In the genomic region with DNA sequence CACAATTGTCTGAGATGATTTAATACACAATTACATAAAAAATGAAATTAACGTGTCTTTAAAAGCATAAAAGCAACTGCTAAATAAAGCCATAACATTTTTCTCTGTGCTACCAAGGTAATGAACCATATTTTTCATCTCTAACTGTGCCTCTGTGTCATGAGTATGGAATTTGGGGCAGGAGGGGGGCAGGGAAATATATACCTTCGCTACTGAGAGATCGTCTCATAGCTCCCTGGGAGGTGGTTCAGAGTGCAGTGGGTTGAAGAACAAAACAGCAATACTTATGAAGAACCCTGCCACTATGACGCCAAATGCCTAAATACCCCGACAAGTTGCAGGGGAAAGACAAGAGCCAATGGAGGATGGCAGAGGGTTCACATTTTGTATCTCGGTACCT, we compare ENCODE assay signal across 26 cellular contexts.
"Had no signal": no experiment of that assay in that cellular context is flagged by ENCODE, and none has a peak within 500 bp of the region (broad histone marks: within the 10 kb centered on the region; RNA-seq: fewer than 3 reads in every experiment).

No MANE protein-coding gene starts in this region.

- H3K27me3 ChIP-seq: esophagus squamous epithelium, heart right ventricle, neutrophil, ovary, transverse colon, vagina had no signal

- H3K36me3 Mint-ChIP-seq: activated naive CD4-positive, alpha-beta T cell treated with anti-CD3 and anti-CD28 coated beads, Interleukin-2, amount 50 U/mL, for 24 hours; natural killer cell treated with Interleukin-12 subunit alpha and Interleukin-12 subunit beta and Interleukin-15 and Interleukin-18, amount 100 ng/mL, for 72 hours; stimulated activated naive B cell treated with anti-CD40 and anti-IgM and Interleukin-4, amounts not matched to agents 10 μg/mL and 1 μg/mL and 100 μg/mL, for 72 hours had no signal

- FAIRE-seq: bronchial epithelial cell, TTC549 had no signal

- H3K4me3 ChIP-seq: esophagus squamous epithelium, heart right ventricle, left ventricle myocardium inferior, ovary, psoas muscle, skin epidermis, transverse colon, vagina had no signal

- ATAC-seq: activated CD8-positive, alpha-beta T cell treated with anti-CD3 and anti-CD28 coated beads, Interleukin-2, amount 10 ng/mL, durations not matched to agents 7 days and 5 days; heart right ventricle; natural killer cell treated with Interleukin-12 subunit alpha and Interleukin-12 subunit beta and Interleukin-15 and Interleukin-18, amount 100 ng/mL, for 72 hours; psoas muscle; right cardiac atrium; stimulated activated naive B cell treated with anti-CD40 and anti-IgM and Interleukin-4, amounts not matched to agents 10 μg/mL and 1 μg/mL and 100 μg/mL, for 72 hours had no signal

- H3K4me3 Mint-ChIP-seq: activated CD8-positive, alpha-beta T cell treated with anti-CD3 and anti-CD28 coated beads, Interleukin-2, amount 10 ng/mL, durations not matched to agents 7 days and 5 days; activated naive CD4-positive, alpha-beta T cell treated with anti-CD3 and anti-CD28 coated beads, Interleukin-2, amount 50 U/mL, for 24 hours; endodermal cell; natural killer cell treated with Interleukin-12 subunit alpha and Interleukin-12 subunit beta and Interleukin-15 and Interleukin-18, amount 100 ng/mL, for 72 hours; stimulated activated naive B cell treated with anti-CD40 and anti-IgM and Interleukin-4, amounts not matched to agents 10 μg/mL and 1 μg/mL and 100 μg/mL, for 72 hours had no signal

- H3K27ac Mint-ChIP-seq: activated CD8-positive, alpha-beta T cell treated with anti-CD3 and anti-CD28 coated beads, Interleukin-2, amount 10 ng/mL, durations not matched to agents 7 days and 5 days; activated naive CD4-positive, alpha-beta T cell treated with anti-CD3 and anti-CD28 coated beads, Interleukin-2, amount 50 U/mL, for 24 hours; endodermal cell; natural killer cell treated with Interleukin-12 subunit alpha and Interleukin-12 subunit beta and Interleukin-15 and Interleukin-18, amount 100 ng/mL, for 72 hours; stimulated activated naive B cell treated with anti-CD40 and anti-IgM and Interleukin-4, amounts not matched to agents 10 μg/mL and 1 μg/mL and 100 μg/mL, for 72 hours had no signal

- DNase-seq: activated CD4-positive, alpha-beta T cell treated with anti-CD3 and anti-CD28 coated beads, Interleukin-2, amount 50 U/mL, for 1 hour; activated CD4-positive, CD25-positive, alpha-beta regulatory T cell treated with anti-CD3 and anti-CD28 coated beads, Interleukin-2, amount 50 U/mL, for 72 hours; activated CD8-positive, alpha-beta T cell treated with anti-CD3 and anti-CD28 coated beads, Interleukin-2, amount 10 ng/mL, durations not matched to agents 7 days and 5 days; activated gamma-delta T cell treated with Interleukin-2 at 50 U/mL for 16 hours; aorta; cerebellar nuclear complex; cortex of kidney; endodermal cell; esophagus squamous epithelium; heart right ventricle; left ventricle myocardium inferior; ovary; psoas muscle; right cardiac atrium; stimulated activated CD4-positive, alpha-beta T cell treated with anti-CD3 and anti-CD28 coated beads, Interleukin-15, amount 100 ng/mL, for 24 hours; stimulated activated naive B cell treated with anti-CD40 and anti-IgM and Interleukin-4, amounts not matched to agents 10 μg/mL and 1 μg/mL and 100 μg/mL, for 72 hours; T-helper 1 cell; transverse colon; WERI-Rb-1 had no signal

- H3K4me1 Mint-ChIP-seq: activated naive CD4-positive, alpha-beta T cell treated with anti-CD3 and anti-CD28 coated beads, Interleukin-2, amount 50 U/mL, for 24 hours; endodermal cell; stimulated activated naive B cell treated with anti-CD40 and anti-IgM and Interleukin-4, amounts not matched to agents 10 μg/mL and 1 μg/mL and 100 μg/mL, for 72 hours had no signal

- H3K27me3 Mint-ChIP-seq: activated naive CD4-positive, alpha-beta T cell treated with anti-CD3 and anti-CD28 coated beads, Interleukin-2, amount 50 U/mL, for 24 hours; natural killer cell treated with Interleukin-12 subunit alpha and Interleukin-12 subunit beta and Interleukin-15 and Interleukin-18, amount 100 ng/mL, for 72 hours; stimulated activated naive B cell treated with anti-CD40 and anti-IgM and Interleukin-4, amounts not matched to agents 10 μg/mL and 1 μg/mL and 100 μg/mL, for 72 hours had no signal

- H3K4me1 ChIP-seq: esophagus squamous epithelium, heart right ventricle, left ventricle myocardium inferior, psoas muscle, transverse colon, vagina had no signal

- H3K36me3 ChIP-seq: esophagus squamous epithelium, heart right ventricle, left ventricle myocardium inferior, neutrophil, ovary, transverse colon, vagina, WERI-Rb-1 had no signal

- H3K9me3 ChIP-seq: esophagus squamous epithelium, heart right ventricle, left ventricle myocardium inferior, neutrophil, ovary, psoas muscle, transverse colon, vagina had no signal

- H3K9me3 Mint-ChIP-seq: activated naive CD4-positive, alpha-beta T cell treated with anti-CD3 and anti-CD28 coated beads, Interleukin-2, amount 50 U/mL, for 24 hours; endodermal cell had no signal

- H3K27ac ChIP-seq: esophagus squamous epithelium, heart right ventricle, left ventricle myocardium inferior, neutrophil, ovary, psoas muscle, skin epidermis, transverse colon, vagina, WERI-Rb-1 had no signal
